ENCODE assay signal across 1 cellular context in genomic region chr6:44216677-44217331, GRCh38.
TF ChIP-seq lines count a peak whose summit lies in the region.

TSS of gene MYMX (plus strand) at chr6:44216926. CDS start at chr6:44217472, 546 bp downstream.

TF ChIP-seq in SK-N-SH, 30 proteins besides CTCF, POLR2A, EP300 and RAD21 (continued from another document):
- no peak for TF ChIP-seq RXRA (IDR thresholded peaks at IDR 0.05; ENCODE audit: borderline replicate concordance, low read depth)
